ENCODE assay signal across 25 cellular contexts in the genomic region with DNA sequence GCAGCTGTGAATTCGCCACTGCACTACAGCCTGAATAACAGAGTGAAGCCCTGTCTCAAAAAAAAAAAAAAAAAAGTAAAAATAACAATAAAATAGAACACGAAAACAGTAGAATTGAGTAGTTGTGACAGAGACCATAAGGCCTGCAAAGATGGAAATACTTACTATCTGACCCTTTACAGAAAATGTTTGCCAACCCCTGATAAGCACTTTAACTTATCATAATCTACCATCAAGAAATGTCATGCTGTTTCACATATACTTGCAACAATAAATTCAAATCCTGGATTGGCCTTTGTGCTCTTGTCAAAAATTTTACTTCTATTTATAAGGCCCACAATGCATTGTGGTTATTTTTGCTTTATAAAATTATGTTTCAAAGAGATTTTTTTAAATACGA.
"Had no signal": no experiment of that assay in that cellular context is flagged by ENCODE, and none has a peak within 500 bp of the region (broad histone marks: within the 10 kb centered on the region; RNA-seq: fewer than 3 reads in every experiment).

No MANE protein-coding gene starts in this region.

- H3K36me3 ChIP-seq: colonic mucosa, esophagus squamous epithelium, gastrocnemius medialis, gastroesophageal sphincter, heart left ventricle, heart right ventricle had no signal

- H3K9me3 ChIP-seq: colonic mucosa, esophagus squamous epithelium, gastrocnemius medialis had no signal

- FAIRE-seq: endometrium, endothelial cell of umbilical vein, frontal cortex had no signal

- H3K27me3 ChIP-seq: colonic mucosa, dorsolateral prefrontal cortex, foreskin keratinocyte, gastrocnemius medialis, gastroesophageal sphincter, heart left ventricle, heart right ventricle had no signal

- DNase-seq: colonic mucosa; cortex of kidney; dermis blood vessel endothelial cell; dorsolateral prefrontal cortex; effector CD4-positive, alpha-beta T cell; effector CD8-positive, alpha-beta T cell; effector memory CD4-positive, alpha-beta T cell; effector memory CD8-positive, alpha-beta T cell; endodermal cell; esophagus squamous epithelium; foreskin fibroblast; foreskin keratinocyte; foreskin melanocyte; gastrocnemius medialis; glutamatergic neuron; head of caudate nucleus; heart left ventricle; heart right ventricle had no signal

- H3K4me3 ChIP-seq: colonic mucosa, coronary artery, dorsolateral prefrontal cortex, esophagus squamous epithelium, gastrocnemius medialis, gastroesophageal sphincter, heart left ventricle, heart right ventricle had no signal

- H3K27ac ChIP-seq: colonic mucosa, coronary artery, dorsolateral prefrontal cortex, epithelial cell of prostate, esophagus squamous epithelium, foreskin keratinocyte, gastrocnemius medialis, gastroesophageal sphincter, heart left ventricle, heart right ventricle had no signal

- H3K4me1 ChIP-seq: colonic mucosa, foreskin keratinocyte, gastrocnemius medialis, gastroesophageal sphincter, heart left ventricle, heart right ventricle had no signal

- ATAC-seq: effector memory CD8-positive, alpha-beta T cell; esophagus mucosa; foreskin keratinocyte; gastrocnemius medialis; gastroesophageal sphincter; heart left ventricle; heart right ventricle had no signal
